ENCODE assay signal across 9 cellular contexts in genomic region chr2:191020221-191020741, GRCh38. TPM values are rescaled to one million over a fixed set of nuclear protein-coding genes. Genes with fewer than 3 reads are reported as not detected.
DNase-seq lines count a peak whose midpoint lies in the region; ATAC-seq and TF ChIP-seq lines count a peak whose summit lies in the region.
"Had no signal": no experiment of that assay in that cellular context is flagged by ENCODE, and none has a peak within 500 bp of the region (broad histone marks: within the 10 kb centered on the region; RNA-seq: fewer than 3 reads in every experiment).

No MANE protein-coding gene starts in this region.

- CTCF ChIA-PET in WTC11 (lab: Charles Lee), result interaction anchor here (0.6 to 1.2 kb wide), 2 partner anchors 32 to 169 kb away, joined by 3 read pairs; no protein-coding TSS in a partner anchor

- in situ Hi-C loops in GM18951 (cut with MboI; ENCODE audit: low sequenced_read_pairs, unreplicated experiment), result no loop called here

- ATAC-seq in HG03159 (IDR thresholded peaks at IDR 0.05; ENCODE audit: unreplicated experiment) (peak; percentile 70), WTC11 (peak; percentile 96)

- H3K36me3 Mint-ChIP-seq in WTC11, result no peaks in the 10 kb centered on the region
- H3K36me3 Mint-ChIP-seq: IgD-negative memory B cell had no signal

- no peak overlapping the region for H3K4me3 Mint-ChIP-seq in WTC11
- H3K4me3 Mint-ChIP-seq: IgD-negative memory B cell had no signal

- peak overlapping the region; percentile 79 for H3K4me3 ChIP-seq in AG09309 (ENCODE audit: control insufficient read depth, low read depth, low read length)

- TF ChIP-seq POLR2A in GM18951 (IDR thresholded peaks at IDR 0.05; ENCODE audit: extremely low read depth, insufficient read depth, insufficient read length), result peak; percentile 97

- no peak overlapping the region for H3K27ac Mint-ChIP-seq in WTC11
- H3K27ac Mint-ChIP-seq: IgD-negative memory B cell had no signal

- H3K4me1 Mint-ChIP-seq in WTC11, result no peaks in the 10 kb centered on the region

- no peak for TF ChIP-seq CTCF in AG09309 (IDR thresholded peaks at IDR 0.05; ENCODE audit: control insufficient read depth, insufficient read depth, low read depth, low read length, missing control alignments)
- TF ChIP-seq CTCF in WTC11 (IDR thresholded peaks at IDR 0.05), result no peak

- no peaks in the 10 kb centered on the region; the same call in 1 of the 2 replicates for H3K9me3 Mint-ChIP-seq in WTC11

- DNase-seq in AG09309 (ENCODE audit: low read depth) (peak; percentile 88), NCI-H2227 (lab: John Stamatoyannopoulos, UW; ENCODE audit: unreplicated experiment) (peak; percentile 99), WTC11 (ENCODE audit: low spot score) (peak; percentile 94), islet precursor cell (peak; percentile 98)
- DNase-seq in central memory CD4-positive, alpha-beta T cell, result peak; percentile 94
- DNase-seq in stimulated activated CD4-positive, alpha-beta T cell treated with anti-CD3 and anti-CD28 coated beads, Interleukin-12 subunit alpha, Interleukin-12 subunit beta, amount 100 ng/mL, for 4 hours, result peak; percentile 94

- POLR2A ChIA-PET in WTC11 (lab: Charles Lee), result interaction anchor here (0.9 kb wide), 1 partner anchor 139 kb away, joined by 5 read pairs; no protein-coding TSS in a partner anchor

- H3K27me3 Mint-ChIP-seq in WTC11 (ENCODE audit: low read depth), result peaks cover 11% of the 10 kb centered on the region; the same call in 1 of the 2 replicates
- H3K27me3 Mint-ChIP-seq: IgD-negative memory B cell had no signal

TF ChIP-seq in WTC11, 78 proteins besides CTCF, POLR2A, EP300 and RAD21 (continues in another document):
- TF ChIP-seq FOXP1 (CRISPR knock-in tag; IDR thresholded peaks at IDR 0.05; ENCODE audit: borderline replicate concordance), result peak; percentile 98
- peak; percentile 87 for TF ChIP-seq CREB1 (CRISPR knock-in tag; IDR thresholded peaks at IDR 0.05)
- TF ChIP-seq KAT7 (CRISPR knock-in tag; IDR thresholded peaks at IDR 0.05; ENCODE audit: borderline replicate concordance), result peak; percentile 88; the same call in 1 of the 2 replicates
- TF ChIP-seq ZNF281 (CRISPR knock-in tag; IDR thresholded peaks at IDR 0.05), result peak; percentile 72; the same call in 1 of the 2 replicates
- TF ChIP-seq TP53 (CRISPR knock-in tag; IDR thresholded peaks at IDR 0.05), result peak; percentile 94
- peak; percentile 97 for TF ChIP-seq ZNF138 (CRISPR knock-in tag; conservative IDR thresholded peaks at IDR 0.05)
- TF ChIP-seq HMGA2 (CRISPR knock-in tag; IDR thresholded peaks at IDR 0.05), result no peak
- peak; percentile 93 for TF ChIP-seq E2F1 (CRISPR knock-in tag; IDR thresholded peaks at IDR 0.05)
- TF ChIP-seq SMAD4 (CRISPR knock-in tag; IDR thresholded peaks at IDR 0.05), result peak; percentile 71; the same call in 1 of the 2 replicates
- peak; percentile 98 for TF ChIP-seq ARID4B (CRISPR knock-in tag; IDR thresholded peaks at IDR 0.05; ENCODE audit: borderline replicate concordance)
- no peak for TF ChIP-seq AR (CRISPR knock-in tag; IDR thresholded peaks at IDR 0.05)
- TF ChIP-seq HMGXB4 (CRISPR knock-in tag; IDR thresholded peaks at IDR 0.05), result peak; percentile 86

RNA-seq across cellular contexts. Expression of gene STAT1, which starts 6.3 kb away (rescaled TPM):
- total RNA-seq in WTC11 (2021), result 36.1 to 41.3 TPM (median 39.5 TPM) in 3 replicates

Comparison
In these comparisons a context has a peak if more than half of its experiments do, and no peak if none do; other contexts are left out.
1. Peak in every context shown above with its lines: DNase-seq, ATAC-seq and H3K4me3 ChIP-seq.